9 cellular contexts compared by ENCODE assay signal in the genomic region with DNA sequence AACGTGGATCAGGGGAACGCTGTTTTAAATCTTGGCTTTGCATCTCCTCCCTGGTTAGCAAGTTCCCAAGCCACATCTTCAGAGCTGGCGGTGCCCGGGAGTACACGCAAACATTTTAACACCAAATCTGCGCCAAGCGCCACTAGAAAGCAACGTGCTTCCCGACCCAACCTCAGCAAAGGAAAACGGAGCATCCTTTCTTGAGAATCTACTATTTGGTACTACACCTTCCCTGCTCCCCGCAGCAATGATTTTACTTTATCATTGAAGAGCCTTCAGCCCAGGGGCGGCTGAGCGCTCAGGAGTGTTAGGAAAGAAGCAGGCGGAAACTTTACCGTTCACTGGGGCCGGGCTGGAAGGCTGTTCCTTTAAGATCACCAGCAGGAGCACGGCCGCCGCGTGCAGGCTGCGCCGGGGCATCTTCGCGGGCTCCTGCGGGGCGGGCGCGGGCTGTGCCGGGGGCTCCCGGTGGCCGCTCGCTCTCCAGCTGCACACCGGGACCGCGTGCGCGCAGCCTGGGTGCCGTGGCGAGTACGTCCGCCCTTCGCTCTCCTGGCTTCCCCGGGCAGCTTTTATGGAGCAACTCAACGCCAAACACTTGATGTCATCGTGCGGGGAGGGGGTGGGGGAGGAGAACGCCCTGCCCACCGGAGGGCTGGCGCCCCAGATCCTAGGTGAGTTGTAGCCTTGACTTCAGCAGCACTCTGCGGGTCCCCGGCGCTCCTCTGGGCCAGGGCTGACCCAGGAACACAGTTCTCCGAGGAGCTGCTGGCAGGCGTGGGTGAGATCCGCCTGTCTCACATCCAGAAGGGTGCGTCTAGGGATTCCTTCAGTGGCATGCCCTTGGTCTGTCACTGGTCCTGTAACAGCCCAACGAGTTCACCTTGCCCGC. TPM values are rescaled to one million over a fixed set of nuclear protein-coding genes. Genes with fewer than 3 reads are reported as not detected.
DNase-seq lines count a peak whose midpoint lies in the region; ATAC-seq and TF ChIP-seq lines count a peak whose summit lies in the region.
"Had no signal": no experiment of that assay in that cellular context is flagged by ENCODE, and none has a peak within 500 bp of the region (broad histone marks: within the 10 kb centered on the region; RNA-seq: fewer than 3 reads in every experiment).

Gene CA12, minus strand, starts transcription at position 546 of the 892 bp plus-strand sequence. Its CDS starts 126 bp downstream, at position 420.

- H3K4me3 ChIP-seq in NB4 (ENCODE audit: low read depth, low read length) (no peak within 1 kb of the TSS), body of pancreas (peak within 1 kb of the TSS in 1 of 2 donors; percentile 35), iPS-18c (ENCODE audit: insufficient read depth, low read depth, low read length) (peak within 1 kb of the TSS; percentile 48), skeletal muscle tissue (ENCODE audit: low read length in 3 of 3) (peak within 1 kb of the TSS; percentile 57 to 70 (median 65))
- H3K4me3 ChIP-seq: K562 had no signal

- TF ChIP-seq CTCF in NB4 (IDR thresholded peaks at IDR 0.05; ENCODE audit: low read depth, low read length): no peak
- TF ChIP-seq CTCF in body of pancreas (IDR thresholded peaks at IDR 0.05): no peak
- no peak for TF ChIP-seq CTCF in GM13977 (IDR thresholded peaks at IDR 0.05; ENCODE audit: extremely low read depth, insufficient read depth, missing control alignments)

- H3K27ac ChIP-seq in body of pancreas (peak within 1 kb of the TSS; percentile 16 to 75 (median 63)), skeletal muscle tissue (ENCODE audit: low read depth, low read length) (no peak within 1 kb of the TSS)

- H3K27me3 ChIP-seq in body of pancreas: no peaks in the 10 kb centered on the region
- peaks cover 30 to 38% (median 31%) of the 10 kb centered on the region in 3 donors for H3K27me3 ChIP-seq in skeletal muscle tissue (ENCODE audit: control insufficient read depth in 3 of 3, insufficient read depth in 3 of 3, low read length in 3 of 3)

- in situ Hi-C loops in GM13977 (cut with MboI; ENCODE audit: low pct_unique_long_range_greater_than_20kb, low sequenced_read_pairs, unreplicated experiment): no loop called here

- H3K36me3 ChIP-seq in body of pancreas (replicated peaks in 1 of 2; ENCODE audit: insufficient read depth in 1 of 2, low read depth in 2 of 2) (no peaks in the 10 kb centered on the region), skeletal muscle tissue (ENCODE audit: control insufficient read depth in 3 of 3, insufficient read depth in 3 of 3, low read length in 3 of 3) (no peaks in the 10 kb centered on the region)

- ATAC-seq in body of pancreas: peak; percentile 87
- ATAC-seq in HG03378 (IDR thresholded peaks at IDR 0.05; ENCODE audit: unreplicated experiment): no peak
- ATAC-seq: K562 had no signal

- intact Hi-C loops in body of pancreas (cut with DNase I): no loop called here

- peak within 1 kb of the TSS; percentile 33 to 56 (median 47) for H3K9ac ChIP-seq in skeletal muscle tissue (ENCODE audit: low read depth in 1 of 3, low read length in 3 of 3)

- DNase-seq in COLO668 (lab: John Stamatoyannopoulos, UW; ENCODE audit: unreplicated experiment) (peak; percentile 59), NB4 (ENCODE audit: low read depth) (peak; percentile 42), body of pancreas (peak; percentile 74 to 80 (median 74)), GM13977 (ENCODE audit: low spot score) (no peak), NCI-H2107 (lab: John Stamatoyannopoulos, UW) (no peak)

- whole genome bisulfite sequencing in body of pancreas, 2 donors: 3 to 5% methylated on average over 18 to 57 of the region's 58 CpGs

- no peak for TF ChIP-seq POLR2A in NB4 (IDR thresholded peaks at IDR 0.05; ENCODE audit: extremely low read depth, insufficient read length)
- TF ChIP-seq POLR2A in body of pancreas (IDR thresholded peaks at IDR 0.05): peak; percentile 72 to 87 (median 85)

- H3K4me1 ChIP-seq in body of pancreas (peaks cover 32% of the 10 kb centered on the region), skeletal muscle tissue (ENCODE audit: control insufficient read depth in 3 of 3, insufficient read depth in 3 of 3, low read length in 3 of 3) (peaks cover 10 to 15% (median 10%) of the 10 kb centered on the region in 3 donors)

- H3K9me3 ChIP-seq in body of pancreas (no peaks in the 10 kb centered on the region), iPS-18c (ENCODE audit: control insufficient read depth, insufficient read depth, low read length) (no peaks in the 10 kb centered on the region), skeletal muscle tissue (ENCODE audit: control insufficient read depth in 3 of 3, low read length in 3 of 3) (no peaks in the 10 kb centered on the region)

RNA-seq across cellular contexts. Expression of gene CA12, which starts in this region (rescaled TPM):
- 10 to 100 TPM; 16.1 to 25.7 TPM for total RNA-seq in body of pancreas
- 1.6 TPM for total RNA-seq in skeletal muscle tissue

Comparison
In these comparisons a context has a peak if more than half of its experiments do, and no peak if none do; other contexts are left out.
1. DNase-seq: peak in COLO668 (single experiment), NB4 (single experiment) and body of pancreas (4 of 4); none in GM13977 (single experiment) and NCI-H2107 (single experiment).